In genomic region chr1:230648114-230648513, GRCh38 we compare ENCODE assay signal across 23 cellular contexts.
"Had no signal": no experiment of that assay in that cellular context is flagged by ENCODE, and none has a peak within 500 bp of the region (broad histone marks: within the 10 kb centered on the region; RNA-seq: fewer than 3 reads in every experiment).

No MANE protein-coding gene starts in this region.

- H3K4me3 ChIP-seq: dorsolateral prefrontal cortex, heart left ventricle, left lung, lung, pancreas, psoas muscle, right lobe of liver, tibial artery, upper lobe of left lung, uterus had no signal

- FAIRE-seq: frontal cortex, pancreas had no signal

- H3K27me3 ChIP-seq: dorsolateral prefrontal cortex, heart left ventricle, left lung, pancreas, right lobe of liver, tibial artery, upper lobe of left lung, uterus had no signal

- H3K27ac ChIP-seq: dorsolateral prefrontal cortex, heart left ventricle, left lung, pancreas, psoas muscle, right lobe of liver, tibial artery, upper lobe of left lung, uterus had no signal

- H3K36me3 ChIP-seq: pancreas, right lobe of liver, upper lobe of left lung, uterus had no signal

- DNase-seq: cortex of kidney; dorsolateral prefrontal cortex; effector CD8-positive, alpha-beta T cell; heart left ventricle; hippocampal formation; kidney glomerular epithelial cell; left lung; mesenchymal stem cell; midbrain; naive B cell; occipital lobe; pancreas; psoas muscle; retina; right lobe of liver; stimulated activated CD4-positive, alpha-beta T cell treated with anti-CD3 and anti-CD28 coated beads, Interleukin-4, amount 100 ng/mL, for 1 hour; stimulated activated CD8-positive, alpha-beta memory T cell treated with anti-CD3 and anti-CD28 coated beads, Interleukin-4, amount 100 ng/mL, for 48 hours; tibial artery; upper lobe of left lung; uterus had no signal

- H3K9me3 ChIP-seq: left lung, pancreas, psoas muscle, right lobe of liver, tibial artery, upper lobe of left lung, uterus had no signal

- ATAC-seq: left lung; pancreas; psoas muscle; stimulated activated memory B cell treated with anti-CD40 and anti-IgM and Interleukin-4, amounts not matched to agents 10 μg/mL and 1 μg/mL and 100 μg/mL, for 72 hours had no signal
